ENCODE assay signal across 32 cellular contexts in the genomic region with DNA sequence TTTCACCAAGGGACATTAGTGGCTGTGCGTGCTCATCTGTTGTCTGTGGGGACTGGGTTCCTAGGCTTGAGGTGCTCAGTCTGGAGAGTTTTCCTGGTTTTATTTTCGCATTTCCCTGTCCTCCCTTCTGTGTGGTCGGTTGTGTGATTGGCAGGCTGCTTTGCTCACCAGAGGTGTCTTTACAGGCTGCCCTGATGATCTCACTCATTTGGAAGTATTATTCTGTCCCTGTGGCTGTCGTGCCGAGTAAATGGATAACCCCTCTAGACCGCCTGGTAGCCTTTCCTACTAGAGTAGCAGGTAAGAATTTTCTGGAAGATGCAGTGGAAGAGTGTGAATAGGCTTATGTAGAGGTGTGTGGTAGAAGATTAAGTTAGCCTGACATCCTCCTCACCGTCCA. TPM values are rescaled to one million over a fixed set of nuclear protein-coding genes. Genes with fewer than 3 reads are reported as not detected.
"Had no signal": no experiment of that assay in that cellular context is flagged by ENCODE, and none has a peak within 500 bp of the region (broad histone marks: within the 10 kb centered on the region; RNA-seq: fewer than 3 reads in every experiment).

No MANE protein-coding gene starts in this region.

- H3K36me3 ChIP-seq: SJCRH30 had no signal

- ATAC-seq: activated CD8-positive, alpha-beta memory T cell treated with anti-CD3 and anti-CD28 coated beads, Interleukin-2, amount 10 ng/mL, durations not matched to agents 7 days and 5 days; activated T-cell treated with anti-CD3 and anti-CD28 coated beads, Interleukin-2, amount 50 U/mL, for 72 hours; activated T-helper 17 cell treated with anti-CD3 and anti-CD28 coated beads, Interleukin-2, amount 50 U/mL, for 72 hours; body of pancreas; Panc1 had no signal

- H3K9me3 ChIP-seq: ascending aorta, body of pancreas, SJCRH30 had no signal

- H3K27ac ChIP-seq: ascending aorta, body of pancreas, SJCRH30, SK-N-MC had no signal

- H3K4me1 ChIP-seq: SJCRH30 had no signal

- H3K9me3 Mint-ChIP-seq: activated CD4-positive, alpha-beta memory T cell treated with anti-CD3 and anti-CD28 coated beads, Interleukin-2, amount 10 ng/mL, durations not matched to agents 7 days and 5 days; activated naive CD8-positive, alpha-beta T cell treated with anti-CD3 and anti-CD28 coated beads for 36 hours; activated T-cell treated with anti-CD3 and anti-CD28 coated beads, Interleukin-2, amount 50 U/mL, for 72 hours; activated T-helper 17 cell treated with anti-CD3 and anti-CD28 coated beads, Interleukin-2, amount 50 U/mL, for 72 hours had no signal

- H3K27ac Mint-ChIP-seq: activated CD4-positive, alpha-beta memory T cell treated with anti-CD3 and anti-CD28 coated beads, Interleukin-2, amount 10 ng/mL, durations not matched to agents 7 days and 5 days; activated CD8-positive, alpha-beta memory T cell treated with anti-CD3 and anti-CD28 coated beads, Interleukin-2, amount 10 ng/mL, durations not matched to agents 7 days and 5 days; activated naive CD8-positive, alpha-beta T cell treated with anti-CD3 and anti-CD28 coated beads for 36 hours; activated T-cell treated with anti-CD3 and anti-CD28 coated beads, Interleukin-2, amount 50 U/mL, for 72 hours; activated T-helper 17 cell treated with anti-CD3 and anti-CD28 coated beads, Interleukin-2, amount 50 U/mL, for 72 hours had no signal

- H3K27me3 Mint-ChIP-seq: activated CD4-positive, alpha-beta memory T cell treated with anti-CD3 and anti-CD28 coated beads, Interleukin-2, amount 10 ng/mL, durations not matched to agents 7 days and 5 days; activated CD8-positive, alpha-beta memory T cell treated with anti-CD3 and anti-CD28 coated beads, Interleukin-2, amount 10 ng/mL, durations not matched to agents 7 days and 5 days; activated naive CD8-positive, alpha-beta T cell treated with anti-CD3 and anti-CD28 coated beads for 36 hours; activated T-helper 17 cell treated with anti-CD3 and anti-CD28 coated beads, Interleukin-2, amount 50 U/mL, for 72 hours had no signal

- DNase-seq: activated CD4-positive, alpha-beta memory T cell treated with anti-CD3 and anti-CD28 coated beads, Interleukin-2, amount 10 ng/mL, durations not matched to agents 7 days and 5 days; activated CD4-positive, alpha-beta T cell treated with anti-CD3 and anti-CD28 coated beads for 1 hour; activated CD4-positive, alpha-beta T cell treated with anti-CD3 and anti-CD28 coated beads for 48 hours; activated CD4-positive, CD25-positive, alpha-beta regulatory T cell; activated CD8-positive, alpha-beta memory T cell treated with anti-CD3 and anti-CD28 coated beads for 24 hours; activated CD8-positive, alpha-beta memory T cell treated with anti-CD3 and anti-CD28 coated beads, Interleukin-2, amount 10 ng/mL, durations not matched to agents 7 days and 5 days; activated CD8-positive, alpha-beta memory T cell treated with anti-CD3 and anti-CD28 coated beads, Interleukin-2, amount 50 U/mL, for 48 hours; activated effector memory CD4-positive, alpha-beta T cell treated with anti-CD3 and anti-CD28 coated beads, Interleukin-2, amount 50 U/mL, for 16 hours; activated naive CD4-positive, alpha-beta T cell; activated naive CD4-positive, alpha-beta T cell treated with anti-CD3 and anti-CD28 coated beads, Interleukin-2, amount 50 U/mL, for 16 hours; activated naive CD8-positive, alpha-beta T cell treated with anti-CD3 and anti-CD28 coated beads for 36 hours; activated T-cell treated with anti-CD3 and anti-CD28 coated beads, Interleukin-2, amount 50 U/mL, for 72 hours; amygdala; body of pancreas; caudate nucleus; Karpas-422; KBM-7; NCI-H1105; NCI-H1417 treated with DMSO at 0.1 percent for 48 hours; NCI-H1930; NCI-H2081 treated with DMSO at 0.1 percent for 48 hours; NCI-H345; NCI-H524 treated with DMSO at 0.1 percent for 48 hours; SHP77; SJCRH30; T1000; WERI-Rb-1 had no signal

- H3K4me3 ChIP-seq: ascending aorta, body of pancreas, SJCRH30, SK-N-MC had no signal

- H3K27me3 ChIP-seq: ascending aorta, body of pancreas, SJCRH30 had no signal

- H3K4me3 Mint-ChIP-seq: activated CD4-positive, alpha-beta memory T cell treated with anti-CD3 and anti-CD28 coated beads, Interleukin-2, amount 10 ng/mL, durations not matched to agents 7 days and 5 days; activated CD8-positive, alpha-beta memory T cell treated with anti-CD3 and anti-CD28 coated beads, Interleukin-2, amount 10 ng/mL, durations not matched to agents 7 days and 5 days; activated naive CD8-positive, alpha-beta T cell treated with anti-CD3 and anti-CD28 coated beads for 36 hours; activated T-cell treated with anti-CD3 and anti-CD28 coated beads, Interleukin-2, amount 50 U/mL, for 72 hours; activated T-helper 17 cell treated with anti-CD3 and anti-CD28 coated beads, Interleukin-2, amount 50 U/mL, for 72 hours had no signal

- H3K4me1 Mint-ChIP-seq: activated T-helper 17 cell treated with anti-CD3 and anti-CD28 coated beads, Interleukin-2, amount 50 U/mL, for 72 hours had no signal

RNA-seq across cellular contexts. Expression of gene LCA5L, which starts 52.6 kb away (rescaled TPM):
- total RNA-seq: activated CD4-positive, alpha-beta memory T cell treated with anti-CD3 and anti-CD28 coated beads, Interleukin-2, amount 10 ng/mL, durations not matched to agents 7 days and 5 days; activated CD8-positive, alpha-beta memory T cell treated with anti-CD3 and anti-CD28 coated beads, Interleukin-2, amount 10 ng/mL, durations not matched to agents 7 days and 5 days; activated T-helper 17 cell treated with anti-CD3 and anti-CD28 coated beads, Interleukin-2, amount 50 U/mL, for 72 hours; ascending aorta; SJCRH30; T-helper 2 cell treated with Interferon-gamma antibody and Interleukin-4, amounts not matched to agents 100 ng/mL and 5 ng/mL, for 36 hours had no signal

RNA-seq across cellular contexts. Expression of gene SH3BGR, which starts 58.8 kb away (rescaled TPM):
- total RNA-seq: ascending aorta had no signal
